2 cellular contexts compared by ENCODE assay signal in the genomic region with DNA sequence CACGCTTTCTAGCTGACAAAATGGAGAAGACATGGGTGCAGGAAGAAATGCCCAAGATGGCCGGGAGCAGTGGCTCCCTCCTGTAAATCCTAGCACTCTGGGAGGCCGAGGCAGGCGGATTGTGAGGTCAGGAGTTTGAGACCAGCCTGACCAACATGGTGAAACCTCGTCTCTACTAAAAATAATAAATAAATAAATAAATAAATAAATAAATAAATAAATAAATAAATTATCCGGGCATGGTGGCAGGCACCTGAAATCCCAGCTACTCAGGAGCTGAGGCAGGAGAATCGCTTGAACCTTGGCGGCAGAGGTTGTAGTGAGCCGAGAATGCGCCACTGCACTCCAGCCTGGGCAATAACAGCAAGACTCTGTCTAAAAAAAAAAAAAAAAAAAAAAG.
A peak's percentile ranks its signal among the peaks of the same experiment; 100 is the strongest.
TF ChIP-seq lines count a peak whose summit lies in the region.

No MANE protein-coding gene starts in this region.

TF ChIP-seq in A549, 52 proteins besides CTCF, POLR2A, EP300 and RAD21:
- peak; percentile 72 for TF ChIP-seq ZC3H11A (IDR thresholded peaks at IDR 0.05)

TF ChIP-seq in HEK293, 187 proteins besides CTCF, POLR2A, EP300 and RAD21:
- TF ChIP-seq, protein P1, sequence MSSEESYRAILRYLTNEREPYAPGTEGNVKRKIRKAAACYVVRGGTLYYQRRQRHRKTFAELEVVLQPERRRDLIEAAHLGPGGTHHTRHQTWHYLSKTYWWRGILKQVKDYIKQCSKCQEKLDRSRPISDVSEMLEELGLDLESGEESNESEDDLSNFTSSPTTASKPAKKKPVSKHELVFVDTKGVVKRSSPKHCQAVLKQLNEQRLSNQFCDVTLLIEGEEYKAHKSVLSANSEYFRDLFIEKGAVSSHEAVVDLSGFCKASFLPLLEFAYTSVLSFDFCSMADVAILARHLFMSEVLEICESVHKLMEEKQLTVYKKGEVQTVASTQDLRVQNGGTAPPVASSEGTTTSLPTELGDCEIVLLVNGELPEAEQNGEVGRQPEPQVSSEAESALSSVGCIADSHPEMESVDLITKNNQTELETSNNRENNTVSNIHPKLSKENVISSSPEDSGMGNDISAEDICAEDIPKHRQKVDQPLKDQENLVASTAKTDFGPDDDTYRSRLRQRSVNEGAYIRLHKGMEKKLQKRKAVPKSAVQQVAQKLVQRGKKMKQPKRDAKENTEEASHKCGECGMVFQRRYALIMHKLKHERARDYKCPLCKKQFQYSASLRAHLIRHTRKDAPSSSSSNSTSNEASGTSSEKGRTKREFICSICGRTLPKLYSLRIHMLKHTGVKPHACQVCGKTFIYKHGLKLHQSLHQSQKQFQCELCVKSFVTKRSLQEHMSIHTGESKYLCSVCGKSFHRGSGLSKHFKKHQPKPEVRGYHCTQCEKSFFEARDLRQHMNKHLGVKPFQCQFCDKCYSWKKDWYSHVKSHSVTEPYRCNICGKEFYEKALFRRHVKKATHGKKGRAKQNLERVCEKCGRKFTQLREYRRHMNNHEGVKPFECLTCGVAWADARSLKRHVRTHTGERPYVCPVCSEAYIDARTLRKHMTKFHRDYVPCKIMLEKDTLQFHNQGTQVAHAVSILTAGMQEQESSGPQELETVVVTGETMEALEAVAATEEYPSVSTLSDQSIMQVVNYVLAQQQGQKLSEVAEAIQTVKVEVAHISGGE (tag by site-specific recombination; conservative IDR thresholded peaks at IDR 0.05; ENCODE audit: low read depth), result peak; percentile 63
- TF ChIP-seq ZNF426 (tag by site-specific recombination; IDR thresholded peaks at IDR 0.05) (peak; percentile 64), ZBTB8A (tag by site-specific recombination; IDR thresholded peaks at IDR 0.05) (peak; percentile 30; the same call in 1 of the 2 replicates), ZNF560 (tag by site-specific recombination; IDR thresholded peaks at IDR 0.05; ENCODE audit: borderline replicate concordance) (0 out of 2 replicates have a peak, but pooled peaks have one; percentile 45), ZNF623 (tag by site-specific recombination; IDR thresholded peaks at IDR 0.05) (peak; percentile 46), ZNF140 (tag by site-specific recombination; IDR thresholded peaks at IDR 0.05) (peak; percentile 45; the same call in 1 of the 2 replicates), ZNF266 (tag by site-specific recombination; IDR thresholded peaks at IDR 0.05; ENCODE audit: low read depth) (0 out of 2 replicates have a peak, but pooled peaks have one; percentile 18), ZNF394 (tag by site-specific recombination; IDR thresholded peaks at IDR 0.05; ENCODE audit: borderline replicate concordance) (peak; percentile 84; the same call in 1 of the 2 replicates)
- TF ChIP-seq, protein P2, sequence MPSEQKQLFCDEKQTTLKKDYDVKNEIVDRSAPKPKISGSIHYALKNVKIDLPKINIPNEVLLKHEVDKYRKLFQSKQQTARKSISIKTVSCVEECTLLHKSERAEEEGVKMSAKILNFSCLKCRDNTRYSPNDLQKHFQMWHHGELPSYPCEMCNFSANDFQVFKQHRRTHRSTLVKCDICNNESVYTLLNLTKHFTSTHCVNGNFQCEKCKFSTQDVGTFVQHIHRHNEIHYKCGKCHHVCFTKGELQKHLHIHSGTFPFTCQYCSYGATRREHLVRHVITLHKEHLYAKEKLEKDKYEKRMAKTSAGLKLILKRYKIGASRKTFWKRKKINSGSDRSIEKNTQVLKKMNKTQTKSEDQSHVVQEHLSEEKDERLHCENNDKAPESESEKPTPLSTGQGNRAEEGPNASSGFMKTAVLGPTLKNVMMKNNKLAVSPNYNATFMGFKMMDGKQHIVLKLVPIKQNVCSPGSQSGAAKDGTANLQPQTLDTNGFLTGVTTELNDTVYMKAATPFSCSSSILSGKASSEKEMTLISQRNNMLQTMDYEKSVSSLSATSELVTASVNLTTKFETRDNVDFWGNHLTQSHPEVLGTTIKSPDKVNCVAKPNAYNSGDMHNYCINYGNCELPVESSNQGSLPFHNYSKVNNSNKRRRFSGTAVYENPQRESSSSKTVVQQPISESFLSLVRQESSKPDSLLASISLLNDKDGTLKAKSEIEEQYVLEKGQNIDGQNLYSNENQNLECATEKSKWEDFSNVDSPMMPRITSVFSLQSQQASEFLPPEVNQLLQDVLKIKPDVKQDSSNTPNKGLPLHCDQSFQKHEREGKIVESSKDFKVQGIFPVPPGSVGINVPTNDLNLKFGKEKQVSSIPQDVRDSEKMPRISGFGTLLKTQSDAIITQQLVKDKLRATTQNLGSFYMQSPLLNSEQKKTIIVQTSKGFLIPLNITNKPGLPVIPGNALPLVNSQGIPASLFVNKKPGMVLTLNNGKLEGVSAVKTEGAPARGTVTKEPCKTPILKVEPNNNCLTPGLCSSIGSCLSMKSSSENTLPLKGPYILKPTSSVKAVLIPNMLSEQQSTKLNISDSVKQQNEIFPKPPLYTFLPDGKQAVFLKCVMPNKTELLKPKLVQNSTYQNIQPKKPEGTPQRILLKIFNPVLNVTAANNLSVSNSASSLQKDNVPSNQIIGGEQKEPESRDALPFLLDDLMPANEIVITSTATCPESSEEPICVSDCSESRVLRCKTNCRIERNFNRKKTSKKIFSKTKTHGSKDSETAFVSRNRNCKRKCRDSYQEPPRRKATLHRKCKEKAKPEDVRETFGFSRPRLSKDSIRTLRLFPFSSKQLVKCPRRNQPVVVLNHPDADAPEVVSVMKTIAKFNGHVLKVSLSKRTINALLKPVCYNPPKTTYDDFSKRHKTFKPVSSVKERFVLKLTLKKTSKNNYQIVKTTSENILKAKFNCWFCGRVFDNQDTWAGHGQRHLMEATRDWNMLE (tag by site-specific recombination; conservative IDR thresholded peaks at IDR 0.05; ENCODE audit: low read depth), result peak; percentile 73
- TF ChIP-seq, protein P3, sequence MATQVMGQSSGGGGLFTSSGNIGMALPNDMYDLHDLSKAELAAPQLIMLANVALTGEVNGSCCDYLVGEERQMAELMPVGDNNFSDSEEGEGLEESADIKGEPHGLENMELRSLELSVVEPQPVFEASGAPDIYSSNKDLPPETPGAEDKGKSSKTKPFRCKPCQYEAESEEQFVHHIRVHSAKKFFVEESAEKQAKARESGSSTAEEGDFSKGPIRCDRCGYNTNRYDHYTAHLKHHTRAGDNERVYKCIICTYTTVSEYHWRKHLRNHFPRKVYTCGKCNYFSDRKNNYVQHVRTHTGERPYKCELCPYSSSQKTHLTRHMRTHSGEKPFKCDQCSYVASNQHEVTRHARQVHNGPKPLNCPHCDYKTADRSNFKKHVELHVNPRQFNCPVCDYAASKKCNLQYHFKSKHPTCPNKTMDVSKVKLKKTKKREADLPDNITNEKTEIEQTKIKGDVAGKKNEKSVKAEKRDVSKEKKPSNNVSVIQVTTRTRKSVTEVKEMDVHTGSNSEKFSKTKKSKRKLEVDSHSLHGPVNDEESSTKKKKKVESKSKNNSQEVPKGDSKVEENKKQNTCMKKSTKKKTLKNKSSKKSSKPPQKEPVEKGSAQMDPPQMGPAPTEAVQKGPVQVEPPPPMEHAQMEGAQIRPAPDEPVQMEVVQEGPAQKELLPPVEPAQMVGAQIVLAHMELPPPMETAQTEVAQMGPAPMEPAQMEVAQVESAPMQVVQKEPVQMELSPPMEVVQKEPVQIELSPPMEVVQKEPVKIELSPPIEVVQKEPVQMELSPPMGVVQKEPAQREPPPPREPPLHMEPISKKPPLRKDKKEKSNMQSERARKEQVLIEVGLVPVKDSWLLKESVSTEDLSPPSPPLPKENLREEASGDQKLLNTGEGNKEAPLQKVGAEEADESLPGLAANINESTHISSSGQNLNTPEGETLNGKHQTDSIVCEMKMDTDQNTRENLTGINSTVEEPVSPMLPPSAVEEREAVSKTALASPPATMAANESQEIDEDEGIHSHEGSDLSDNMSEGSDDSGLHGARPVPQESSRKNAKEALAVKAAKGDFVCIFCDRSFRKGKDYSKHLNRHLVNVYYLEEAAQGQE (tag by site-specific recombination; IDR thresholded peaks at IDR 0.05), result 0 out of 2 replicates have a peak, but pooled peaks have one; percentile 24
